ENCODE assay signal across 27 cellular contexts in the genomic region with DNA sequence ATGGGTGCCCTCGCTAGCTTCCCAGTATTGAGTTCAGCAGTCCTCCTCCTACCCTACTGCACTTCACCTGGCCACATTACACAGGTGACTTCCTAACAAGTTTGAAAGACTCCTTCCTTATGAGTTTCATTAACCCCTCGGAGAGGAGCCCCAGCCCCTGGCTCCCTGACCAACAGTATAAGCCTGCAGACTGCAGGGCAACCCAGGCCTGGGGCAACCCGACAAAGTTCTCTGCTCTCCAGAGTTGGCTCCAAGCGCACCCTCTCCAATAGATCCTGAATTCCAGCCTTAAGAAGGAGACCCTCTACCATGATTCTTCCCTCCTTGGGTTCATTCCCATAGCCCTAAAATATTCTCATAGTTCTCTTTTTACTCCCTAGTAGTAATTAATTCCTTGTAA.
"Had no signal": no experiment of that assay in that cellular context is flagged by ENCODE, and none has a peak within 500 bp of the region (broad histone marks: within the 10 kb centered on the region; RNA-seq: fewer than 3 reads in every experiment).

No MANE protein-coding gene starts in this region.

- H2AFZ ChIP-seq: parathyroid adenoma had no signal

- H3K36me3 Mint-ChIP-seq: natural killer cell treated with Interleukin-12 subunit alpha and Interleukin-12 subunit beta and Interleukin-15 and Interleukin-18, amount 100 ng/mL, for 72 hours; stimulated activated effector memory CD8-positive, alpha-beta T cell treated with anti-CD3 and anti-CD28 coated beads, Interleukin-12 subunit alpha, Interleukin-12 subunit beta, amount 100 ng/mL, for 72 hours; stimulated activated naive B cell treated with anti-CD40 and anti-IgM and Interleukin-4, amounts not matched to agents 10 μg/mL and 1 μg/mL and 100 μg/mL, for 72 hours had no signal

- H3K4me1 ChIP-seq: parathyroid adenoma, psoas muscle, right lobe of liver, sigmoid colon, stomach, thyroid gland, tibial nerve, upper lobe of left lung, vagina had no signal

- H3K27ac ChIP-seq: ovary, parathyroid adenoma, psoas muscle, right lobe of liver, sigmoid colon, stomach, thoracic aorta, thyroid gland, tibial nerve, upper lobe of left lung, vagina had no signal

- H3K27ac Mint-ChIP-seq: natural killer cell treated with Interleukin-12 subunit alpha and Interleukin-12 subunit beta and Interleukin-15 and Interleukin-18, amount 100 ng/mL, for 72 hours; nephron progenitor cell; progenitor cell of endocrine pancreas; stimulated activated effector memory CD8-positive, alpha-beta T cell treated with anti-CD3 and anti-CD28 coated beads, Interleukin-12 subunit alpha, Interleukin-12 subunit beta, amount 100 ng/mL, for 72 hours; stimulated activated naive B cell treated with anti-CD40 and anti-IgM and Interleukin-4, amounts not matched to agents 10 μg/mL and 1 μg/mL and 100 μg/mL, for 72 hours; stimulated activated naive CD8-positive, alpha-beta T cell treated with anti-CD3 and anti-CD28 coated beads, Interleukin-15, Interleukin-2, amounts not matched to agents 100 ng/mL and 50 ng/mL, for 24 hours had no signal

- H3K79me2 ChIP-seq: parathyroid adenoma had no signal

- H3K4me3 Mint-ChIP-seq: natural killer cell treated with Interleukin-12 subunit alpha and Interleukin-12 subunit beta and Interleukin-15 and Interleukin-18, amount 100 ng/mL, for 72 hours; nephron progenitor cell; neural crest cell; stimulated activated effector memory CD8-positive, alpha-beta T cell treated with anti-CD3 and anti-CD28 coated beads, Interleukin-12 subunit alpha, Interleukin-12 subunit beta, amount 100 ng/mL, for 72 hours; stimulated activated naive B cell treated with anti-CD40 and anti-IgM and Interleukin-4, amounts not matched to agents 10 μg/mL and 1 μg/mL and 100 μg/mL, for 72 hours; stimulated activated naive CD8-positive, alpha-beta T cell treated with anti-CD3 and anti-CD28 coated beads, Interleukin-15, Interleukin-2, amounts not matched to agents 100 ng/mL and 50 ng/mL, for 24 hours had no signal

- DNase-seq: nephron progenitor cell; occipital lobe; ovary; psoas muscle; right lobe of liver; sigmoid colon; small intestine; stimulated activated CD4-positive, alpha-beta T cell treated with anti-CD3 and anti-CD28 coated beads, Interleukin-15, amount 100 ng/mL, for 24 hours; stimulated activated CD4-positive, alpha-beta T cell treated with anti-CD3 and anti-CD28 coated beads, Interleukin-2, amount 100 ng/mL, for 24 hours; stimulated activated CD4-positive, alpha-beta T cell treated with anti-CD3 and anti-CD28 coated beads, Interleukin-2, amount 100 ng/mL, for 48 hours; stimulated activated CD4-positive, alpha-beta T cell treated with anti-CD3 and anti-CD28 coated beads, Interleukin-4, amount 100 ng/mL, for 24 hours; stimulated activated naive B cell treated with anti-CD40 and anti-IgM and Interleukin-4, amounts not matched to agents 10 μg/mL and 1 μg/mL and 100 μg/mL, for 72 hours; stimulated activated naive CD4-positive, alpha-beta T cell treated with Interleukin-2 at 50 U/mL for 16 hours; stomach; thyroid gland; trophoblast cell; upper lobe of left lung had no signal

- H3K4me3 ChIP-seq: ovary, psoas muscle, right lobe of liver, sigmoid colon, stomach, thoracic aorta, thyroid gland, tibial nerve, upper lobe of left lung, vagina had no signal

- H3K27me3 ChIP-seq: ovary, right lobe of liver, sigmoid colon, stomach, thyroid gland, tibial nerve, upper lobe of left lung, vagina had no signal

- H3K9ac ChIP-seq: parathyroid adenoma had no signal

- ATAC-seq: natural killer cell treated with Interleukin-12 subunit alpha and Interleukin-12 subunit beta and Interleukin-15 and Interleukin-18, amount 100 ng/mL, for 72 hours; psoas muscle; right cardiac atrium; right lobe of liver; stimulated activated effector memory CD8-positive, alpha-beta T cell treated with anti-CD3 and anti-CD28 coated beads, Interleukin-12 subunit alpha, Interleukin-12 subunit beta, amount 100 ng/mL, for 72 hours; stimulated activated naive B cell treated with anti-CD40 and anti-IgM and Interleukin-4, amounts not matched to agents 10 μg/mL and 1 μg/mL and 100 μg/mL, for 72 hours had no signal

- H3K27me3 Mint-ChIP-seq: natural killer cell treated with Interleukin-12 subunit alpha and Interleukin-12 subunit beta and Interleukin-15 and Interleukin-18, amount 100 ng/mL, for 72 hours; progenitor cell of endocrine pancreas; stimulated activated naive B cell treated with anti-CD40 and anti-IgM and Interleukin-4, amounts not matched to agents 10 μg/mL and 1 μg/mL and 100 μg/mL, for 72 hours; stimulated activated naive CD8-positive, alpha-beta T cell treated with anti-CD3 and anti-CD28 coated beads, Interleukin-15, Interleukin-2, amounts not matched to agents 100 ng/mL and 50 ng/mL, for 24 hours had no signal

- H3K9me3 Mint-ChIP-seq: nephron progenitor cell; neural crest cell; stimulated activated effector memory CD8-positive, alpha-beta T cell treated with anti-CD3 and anti-CD28 coated beads, Interleukin-12 subunit alpha, Interleukin-12 subunit beta, amount 100 ng/mL, for 72 hours; stimulated activated naive B cell treated with anti-CD40 and anti-IgM and Interleukin-4, amounts not matched to agents 10 μg/mL and 1 μg/mL and 100 μg/mL, for 72 hours; stimulated activated naive CD8-positive, alpha-beta T cell treated with anti-CD3 and anti-CD28 coated beads, Interleukin-15, Interleukin-2, amounts not matched to agents 100 ng/mL and 50 ng/mL, for 24 hours had no signal

- H3K4me1 Mint-ChIP-seq: nephron progenitor cell; neural crest cell; stimulated activated effector memory CD8-positive, alpha-beta T cell treated with anti-CD3 and anti-CD28 coated beads, Interleukin-12 subunit alpha, Interleukin-12 subunit beta, amount 100 ng/mL, for 72 hours; stimulated activated naive B cell treated with anti-CD40 and anti-IgM and Interleukin-4, amounts not matched to agents 10 μg/mL and 1 μg/mL and 100 μg/mL, for 72 hours had no signal

- H3K9me3 ChIP-seq: ovary, psoas muscle, right lobe of liver, sigmoid colon, stomach, thoracic aorta, thyroid gland, upper lobe of left lung, vagina had no signal

- H3K36me3 ChIP-seq: ovary, right lobe of liver, sigmoid colon, stomach, thoracic aorta, thyroid gland, tibial nerve, upper lobe of left lung, vagina had no signal
